Comparison of ENCODE assay signal across 8 cellular contexts in the genomic region with DNA sequence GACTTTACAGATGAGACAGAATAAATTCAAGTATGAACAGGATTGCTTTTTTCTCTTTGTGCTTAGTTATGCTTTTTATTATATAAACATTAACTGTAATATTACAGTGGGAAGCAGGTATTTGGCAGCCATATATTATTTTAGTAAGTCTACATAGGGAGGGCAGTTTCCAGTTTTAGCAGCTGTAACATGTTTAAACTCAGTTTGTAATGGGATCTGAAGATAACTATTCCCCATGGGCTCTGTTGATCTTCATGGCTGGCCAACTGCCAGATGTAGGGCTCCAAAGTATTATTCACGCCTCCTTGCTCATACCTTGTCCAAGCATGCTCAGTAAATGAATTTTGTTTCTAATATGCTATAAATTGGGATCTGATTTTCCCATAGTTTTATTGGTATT.
DNase-seq lines count a peak whose midpoint lies in the region; ATAC-seq and TF ChIP-seq lines count a peak whose summit lies in the region.

No MANE protein-coding gene starts in this region.

- CTCF ChIA-PET in activated naive CD4-positive, alpha-beta T cell treated with anti-CD3 and anti-CD28 coated beads for 36 hours (lab: Charles Lee) = no interaction called here
- CTCF ChIA-PET in T-cell (lab: Charles Lee) = interaction anchor here in 1 of 2 donors (0.6 to 0.7 kb wide), 2 partner anchors 42 to 156 kb away, joined by 3 to 7 read pairs; no protein-coding TSS in a partner anchor

- peaks cover 86% of the 10 kb centered on the region for H3K4me1 Mint-ChIP-seq in activated naive CD4-positive, alpha-beta T cell treated with anti-CD3 and anti-CD28 coated beads for 36 hours (ENCODE audit: low read depth)
- H3K4me1 Mint-ChIP-seq in T-cell (peaks cover 66 to 76% (median 74%) of the 10 kb centered on the region in 3 donors), glutamatergic neuron (ENCODE audit: low read depth, unreplicated experiment) (peaks cover 23% of the 10 kb centered on the region)

- peaks cover 81% of the 10 kb centered on the region for H3K36me3 Mint-ChIP-seq in activated naive CD4-positive, alpha-beta T cell treated with anti-CD3 and anti-CD28 coated beads for 36 hours (ENCODE audit: low read depth)
- H3K36me3 Mint-ChIP-seq in T-cell = peaks cover 49% of the 10 kb centered on the region
- H3K36me3 Mint-ChIP-seq in glutamatergic neuron (ENCODE audit: unreplicated experiment) = peaks cover 4% of the 10 kb centered on the region

- POLR2A ChIA-PET in T-cell (lab: Charles Lee) = interaction anchor here in 1 of 2 donors (1.0 kb wide), 1 partner anchor 40 kb away, joined by 3 read pairs; no protein-coding TSS in a partner anchor

- DNase-seq in activated naive CD4-positive, alpha-beta T cell treated with anti-CD3 and anti-CD28 coated beads for 36 hours = no peak
- no peak for DNase-seq in activated naive CD4-positive, alpha-beta T cell treated with Interleukin-2 at 50 U/mL for 16 hours
- DNase-seq in T-cell = no peak
- no peak for DNase-seq in glutamatergic neuron
- no peak for DNase-seq in OCI-M1 (lab: John Stamatoyannopoulos, UW)
- DNase-seq in activated CD4-positive, alpha-beta T cell treated with anti-CD3 and anti-CD28 coated beads for 48 hours = no peak

- peak overlapping the region; percentile 89 for H3K27ac Mint-ChIP-seq in activated naive CD4-positive, alpha-beta T cell treated with anti-CD3 and anti-CD28 coated beads for 36 hours
- peak overlapping the region; percentile 63 to 91 for H3K27ac Mint-ChIP-seq in T-cell
- H3K27ac Mint-ChIP-seq in glutamatergic neuron (ENCODE audit: unreplicated experiment) = peak overlapping the region; percentile 54

- peak overlapping the region in 20 of 21 experiments; percentile 16 to 88 (median 81) for H3K27ac ChIP-seq in skin epidermis

- TF ChIP-seq CTCF in glutamatergic neuron (IDR thresholded peaks at IDR 0.05; ENCODE audit: partially characterized antibody, unreplicated experiment) = no peak

- no peaks in the 10 kb centered on the region for H3K9me3 Mint-ChIP-seq in activated naive CD4-positive, alpha-beta T cell treated with anti-CD3 and anti-CD28 coated beads for 36 hours
- H3K9me3 Mint-ChIP-seq in T-cell = no peaks in the 10 kb centered on the region
- no peaks in the 10 kb centered on the region for H3K9me3 Mint-ChIP-seq in glutamatergic neuron (ENCODE audit: unreplicated experiment)

- H3K27me3 Mint-ChIP-seq in activated naive CD4-positive, alpha-beta T cell treated with anti-CD3 and anti-CD28 coated beads for 36 hours (ENCODE audit: low read depth) = no peaks in the 10 kb centered on the region
- no peaks in the 10 kb centered on the region for H3K27me3 Mint-ChIP-seq in T-cell
- no peaks in the 10 kb centered on the region for H3K27me3 Mint-ChIP-seq in glutamatergic neuron (ENCODE audit: unreplicated experiment)

- intact Hi-C loops in activated naive CD4-positive, alpha-beta T cell treated with anti-CD3 and anti-CD28 coated beads for 36 hours (cut with micrococcal nuclease) = loop anchor here (2.0 kb wide), 1 partner anchor 45 kb away; no protein-coding TSS in a partner anchor

- peak overlapping the region; percentile 41 for H3K4me3 Mint-ChIP-seq in activated naive CD4-positive, alpha-beta T cell treated with anti-CD3 and anti-CD28 coated beads for 36 hours
- peak overlapping the region in 2 of 3 donors; percentile 32 to 58 for H3K4me3 Mint-ChIP-seq in T-cell
- no peak overlapping the region for H3K4me3 Mint-ChIP-seq in glutamatergic neuron (ENCODE audit: unreplicated experiment)

- no peak overlapping the region for H3K4me3 ChIP-seq in skin epidermis

- no peak for ATAC-seq in T-cell (replicated peaks in 1 of 4)
- no peak for ATAC-seq in HG02870 (IDR thresholded peaks at IDR 0.05; ENCODE audit: unreplicated experiment)
